In genomic region chr18:5305835-5306234, GRCh38 we compare ENCODE assay signal across 32 cellular contexts.
"Had no signal": no experiment of that assay in that cellular context is flagged by ENCODE, and none has a peak within 500 bp of the region (broad histone marks: within the 10 kb centered on the region; RNA-seq: fewer than 3 reads in every experiment).

No MANE protein-coding gene starts in this region.

- FAIRE-seq: astrocyte, bronchial epithelial cell had no signal

- H3K27ac ChIP-seq: adrenal gland, ascending aorta, brain microvascular endothelial cell, breast epithelium, cardiac muscle cell had no signal

- H3K9me3 ChIP-seq: adrenal gland, ascending aorta, breast epithelium had no signal

- ATAC-seq: activated naive CD4-positive, alpha-beta T cell treated with anti-CD3 and anti-CD28 coated beads, Interleukin-2, amount 50 U/mL, for 72 hours; activated naive CD8-positive, alpha-beta T cell treated with anti-CD3 and anti-CD28 coated beads, Interleukin-2, amount 50 U/mL, for 24 hours; activated T-cell treated with anti-CD3 and anti-CD28 coated beads, Interleukin-2, amount 50 U/mL, for 4 hours; activated T-cell treated with anti-CD3 and anti-CD28 coated beads, Interleukin-2, amount 50 U/mL, for 72 hours; activated T-helper 17 cell treated with anti-CD3 and anti-CD28 coated beads, Interleukin-2, amount 50 U/mL, for 72 hours had no signal

- H3K27me3 ChIP-seq: adrenal gland, ascending aorta, brain microvascular endothelial cell, breast epithelium had no signal

- H3K4me1 ChIP-seq: adrenal gland, ascending aorta, breast epithelium had no signal

- H3K36me3 ChIP-seq: adrenal gland, ascending aorta, brain microvascular endothelial cell, breast epithelium, cardiac muscle cell had no signal

- H3K4me3 ChIP-seq: adrenal gland, ascending aorta, breast epithelium, cardiac muscle cell had no signal

- DNase-seq: activated effector memory CD4-positive, alpha-beta T cell treated with anti-CD3 and anti-CD28 coated beads, Interleukin-2, amount 50 U/mL, for 16 hours; activated effector memory CD4-positive, alpha-beta T cell treated with Interleukin-2 at 50 U/mL for 16 hours; activated gamma-delta T cell; activated gamma-delta T cell treated with Interleukin-2 at 50 U/mL for 16 hours; activated naive CD4-positive, alpha-beta T cell; activated naive CD4-positive, alpha-beta T cell treated with anti-CD3 and anti-CD28 coated beads for 36 hours; activated naive CD4-positive, alpha-beta T cell treated with anti-CD3 and anti-CD28 coated beads, Interleukin-2, amount 10 ng/mL, durations not matched to agents 7 days and 5 days; activated naive CD4-positive, alpha-beta T cell treated with anti-CD3 and anti-CD28 coated beads, Interleukin-2, amount 50 U/mL, for 16 hours; activated naive CD4-positive, alpha-beta T cell treated with Interleukin-2 at 50 U/mL for 16 hours; activated naive CD8-positive, alpha-beta T cell treated with anti-CD3 and anti-CD28 coated beads for 36 hours; activated naive CD8-positive, alpha-beta T cell treated with anti-CD3 and anti-CD28 coated beads, Interleukin-2, amount 10 ng/mL, durations not matched to agents 7 days and 5 days; activated naive CD8-positive, alpha-beta T cell treated with anti-CD3 and anti-CD28 coated beads, Interleukin-2, amount 50 U/mL, for 24 hours; activated T-cell treated with anti-CD3 and anti-CD28 coated beads, Interleukin-2, amount 50 U/mL, for 1 hour; activated T-cell treated with anti-CD3 and anti-CD28 coated beads, Interleukin-2, amount 50 U/mL, for 24 hours; activated T-cell treated with anti-CD3 and anti-CD28 coated beads, Interleukin-2, amount 50 U/mL, for 4 hours; activated T-cell treated with anti-CD3 and anti-CD28 coated beads, Interleukin-2, amount 50 U/mL, for 48 hours; activated T-cell treated with anti-CD3 and anti-CD28 coated beads, Interleukin-2, amount 50 U/mL, for 72 hours; adrenal gland; amniotic stem cell; amygdala; anterior cingulate cortex; aorta; brain microvascular endothelial cell; caudate nucleus; central memory CD4-positive, alpha-beta T cell had no signal
